In the genomic region with DNA sequence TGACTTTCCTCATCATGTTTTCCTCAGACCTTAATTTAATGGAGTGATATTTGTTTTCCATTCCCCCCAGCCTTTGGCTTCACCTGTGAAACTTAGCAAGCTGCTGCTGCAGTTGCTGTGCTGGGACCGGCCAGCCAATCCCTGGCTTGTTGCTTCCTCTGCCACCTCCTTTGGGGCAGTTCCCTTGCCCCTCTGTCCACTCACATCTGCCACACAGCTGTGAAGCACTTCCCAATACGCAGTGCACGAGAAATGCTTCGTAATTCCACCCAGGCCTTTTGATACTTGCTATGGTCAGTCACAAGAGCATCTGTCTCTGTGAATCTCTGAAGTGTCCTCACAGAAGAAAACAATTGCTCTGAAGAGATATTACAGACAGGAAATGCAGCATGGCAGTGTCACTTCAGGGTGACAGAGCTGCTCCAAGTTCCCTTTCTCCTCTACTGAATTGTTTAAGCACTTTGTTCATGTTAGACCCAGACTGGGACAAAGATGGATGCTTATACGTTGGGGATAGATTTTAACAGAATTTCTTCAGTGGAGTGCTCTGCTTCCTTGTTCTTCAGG, we compare ENCODE assay signal across 28 cellular contexts.
DNase-seq lines count a peak whose midpoint lies in the region; TF ChIP-seq lines count a peak whose summit lies in the region.
"Had no signal": no experiment of that assay in that cellular context is flagged by ENCODE, and none has a peak within 500 bp of the region (broad histone marks: within the 10 kb centered on the region; RNA-seq: fewer than 3 reads in every experiment).

No MANE protein-coding gene starts in this region.

- no peak overlapping the region for H3K23ac ChIP-seq in neuronal stem cell (ENCODE audit: low read depth, low read length, poor library complexity)

- no peak overlapping the region for H2BK120ac ChIP-seq in neuronal stem cell (ENCODE audit: low read depth, low read length)

- H3K4me3 Mint-ChIP-seq in endodermal cell: no peak overlapping the region
- H3K4me3 Mint-ChIP-seq: activated CD8-positive, alpha-beta T cell treated with anti-CD3 and anti-CD28 coated beads, Interleukin-2, amount 10 ng/mL, durations not matched to agents 7 days and 5 days; WTC11 had no signal

- DNase-seq in GM04504 (ENCODE audit: low read depth) (peak; percentile 23), RPMI7951 (ENCODE audit: low read depth) (peak; percentile 41), neuronal stem cell (ENCODE audit: low spot score) (no peak), GM10266 (ENCODE audit: extremely low spot score) (no peak), endodermal cell (no peak), NCI-H1694 treated with DMSO at 0.1 percent for 48 hours (lab: John Stamatoyannopoulos, UW) (no peak)
- DNase-seq: activated CD8-positive, alpha-beta T cell treated with anti-CD3 and anti-CD28 coated beads, Interleukin-2, amount 10 ng/mL, durations not matched to agents 7 days and 5 days; activated naive CD4-positive, alpha-beta T cell treated with anti-CD3 and anti-CD28 coated beads, Interleukin-2, amount 50 U/mL, for 16 hours; activated T-cell treated with anti-CD3 and anti-CD28 coated beads, Interleukin-2, amount 50 U/mL, for 48 hours; cerebellar nuclear complex; effector memory CD4-positive, alpha-beta T cell; esophagus squamous epithelium; GDM1; head of caudate nucleus; NCI-H1048; NCI-H2081 treated with DMSO at 0.1 percent for 48 hours; NCI-H526; occipital lobe; SJCRH30; T-helper 2 cell had no signal

- H3K9me3 ChIP-seq in BLaER1 (0 out of 2 replicates have a peak, but pooled peaks cover 4% of the 10 kb centered on the region), neuronal stem cell (replicated peaks in 1 of 2; ENCODE audit: control insufficient read depth in 2 of 2, insufficient read depth in 1 of 2, low read depth in 1 of 2, low read length in 2 of 2) (no peaks in the 10 kb centered on the region), endodermal cell (ENCODE audit: control insufficient read depth, low read length) (no peaks in the 10 kb centered on the region)
- H3K9me3 ChIP-seq: esophagus squamous epithelium, HAP-1, left lung, mucosa of descending colon, SJCRH30, suprapubic skin had no signal

- no peaks in the 10 kb centered on the region for H3K27me3 Mint-ChIP-seq in endodermal cell (ENCODE audit: insufficient read depth)
- H3K27me3 Mint-ChIP-seq: IgD-negative memory B cell had no signal

- no peak overlapping the region for H4K91ac ChIP-seq in neuronal stem cell (ENCODE audit: low read depth, low read length, poor library complexity)

- peaks cover 68% of the 10 kb centered on the region for H3K4me1 ChIP-seq in BLaER1
- H3K4me1 ChIP-seq in neuronal stem cell (ENCODE audit: control insufficient read depth in 2 of 2, insufficient read depth in 1 of 2, low read depth in 1 of 2, low read length in 2 of 2): no peaks in the 10 kb centered on the region
- H3K4me1 ChIP-seq in endodermal cell (ENCODE audit: control insufficient read depth, insufficient read depth, low read length): no peaks in the 10 kb centered on the region
- H3K4me1 ChIP-seq: esophagus squamous epithelium, HAP-1, SJCRH30 had no signal

- H4K8ac ChIP-seq in neuronal stem cell (ENCODE audit: low read depth, low read length): no peak overlapping the region

- no peaks in the 10 kb centered on the region for H3K79me1 ChIP-seq in neuronal stem cell (ENCODE audit: low read depth, low read length)

- no CpG with 5 or more reads among the region's 5 CpGs for WGBS in neuronal stem cell (ENCODE audit: extremely low coverage in 2 of 2, insufficient read length in 2 of 2, insufficient replicate concordance in 1 of 2), 2 donors
- WGBS in endodermal cell (ENCODE audit: insufficient coverage in 1 of 2, insufficient read length in 1 of 2), 2 experiments: 92 to 100% methylated on average over 3 to 5 of the region's 5 CpGs

- H3K9me3 Mint-ChIP-seq in endodermal cell: no peaks in the 10 kb centered on the region

- H3K36me3 ChIP-seq in BLaER1 (no peaks in the 10 kb centered on the region), neuronal stem cell (replicated peaks in 1 of 2; ENCODE audit: control insufficient read depth in 2 of 2, insufficient read depth in 2 of 2, low read length in 2 of 2) (no peaks in the 10 kb centered on the region), endodermal cell (ENCODE audit: control insufficient read depth, insufficient read depth, low read length) (no peaks in the 10 kb centered on the region)
- H3K36me3 ChIP-seq: esophagus squamous epithelium, HAP-1, left lung, SJCRH30, suprapubic skin had no signal

- TF ChIP-seq CTCF in GM10266 (IDR thresholded peaks at IDR 0.05; ENCODE audit: control insufficient read depth, insufficient read depth, low read depth, missing control alignments) (no peak), endodermal cell (conservative IDR thresholded peaks at IDR 0.05) (no peak)

- H2BK5ac ChIP-seq in neuronal stem cell (ENCODE audit: low read length): no peak overlapping the region

- no peak overlapping the region for H3K14ac ChIP-seq in neuronal stem cell (ENCODE audit: low read length)

- peak overlapping the region; percentile 35 for H2AFZ ChIP-seq in neuronal stem cell (ENCODE audit: low read length)

- no peak overlapping the region for H2BK12ac ChIP-seq in neuronal stem cell (ENCODE audit: low read length)

- H3K4me1 Mint-ChIP-seq in endodermal cell: peaks cover 12% of the 10 kb centered on the region
- H3K4me1 Mint-ChIP-seq: WTC11 had no signal

- H2AK5ac ChIP-seq in neuronal stem cell (ENCODE audit: low read depth, low read length): no peak overlapping the region

- H3K18ac ChIP-seq in neuronal stem cell (ENCODE audit: low read length): no peak overlapping the region

- H3K27ac ChIP-seq in BLaER1 (peak overlapping the region; percentile 82), neuronal stem cell (replicated peaks; ENCODE audit: low read length) (no peak overlapping the region), endodermal cell (ENCODE audit: low read depth, low read length) (no peak overlapping the region)
- H3K27ac ChIP-seq: esophagus squamous epithelium, SJCRH30, suprapubic skin had no signal

- H3K4me3 ChIP-seq in BLaER1 (no peak overlapping the region), neuronal stem cell (ENCODE audit: low read length in 2 of 2) (no peak overlapping the region), endodermal cell (ENCODE audit: low read length) (no peak overlapping the region)
- H3K4me3 ChIP-seq: esophagus squamous epithelium, GM12878, HAP-1, left lung, mucosa of descending colon, SJCRH30, suprapubic skin had no signal

- H3K36me3 Mint-ChIP-seq in endodermal cell (ENCODE audit: low read depth): no peaks in the 10 kb centered on the region
- H3K36me3 Mint-ChIP-seq: WTC11 had no signal

- no peak overlapping the region for H3K9ac ChIP-seq in BLaER1
- no peak overlapping the region for H3K9ac ChIP-seq in neuronal stem cell (ENCODE audit: low read depth, low read length, poor library complexity)
- no peak overlapping the region for H3K9ac ChIP-seq in endodermal cell (ENCODE audit: extremely low read depth, low read length, poor library complexity, severe bottlenecking)

- H3K27ac Mint-ChIP-seq in endodermal cell: no peak overlapping the region
- H3K27ac Mint-ChIP-seq: activated CD8-positive, alpha-beta T cell treated with anti-CD3 and anti-CD28 coated beads, Interleukin-2, amount 10 ng/mL, durations not matched to agents 7 days and 5 days; IgD-negative memory B cell; WTC11 had no signal

- H3K4me2 ChIP-seq in BLaER1 (peak overlapping the region; percentile 84), neuronal stem cell (ENCODE audit: insufficient read depth, low read length, poor library complexity, severe bottlenecking) (no peak overlapping the region)

- H4K20me1 ChIP-seq in BLaER1: no peaks in the 10 kb centered on the region

- no peak overlapping the region for H2BK15ac ChIP-seq in neuronal stem cell (ENCODE audit: low read length)

- no peaks in the 10 kb centered on the region for H3K27me3 ChIP-seq in BLaER1
- H3K27me3 ChIP-seq in neuronal stem cell (ENCODE audit: control insufficient read depth in 3 of 3, insufficient read depth in 3 of 3, low read depth in 1 of 3, low read length in 3 of 3): no peaks in the 10 kb centered on the region
- no peaks in the 10 kb centered on the region for H3K27me3 ChIP-seq in endodermal cell (ENCODE audit: control insufficient read depth, insufficient read depth, low read length, poor library complexity, severe bottlenecking)
- H3K27me3 ChIP-seq: esophagus squamous epithelium, left lung, SJCRH30, suprapubic skin had no signal

- H3K4ac ChIP-seq in neuronal stem cell (ENCODE audit: low read length): no peak overlapping the region

Comparison
In these comparisons a context has a peak if more than half of its experiments do, and no peak if none do; other contexts are left out.
1. DNase-seq: peak in GM04504 (single experiment) and RPMI7951 (single experiment); none in neuronal stem cell (single experiment), GM10266 (single experiment), endodermal cell (single experiment) and NCI-H1694 treated with DMSO at 0.1 percent for 48 hours (single experiment).